Comparison of ENCODE assay signal across 11 cellular contexts in genomic region chr1:226973898-226974543, GRCh38. TPM values are rescaled to one million over a fixed set of nuclear protein-coding genes. Genes with fewer than 3 reads are reported as not detected.
DNase-seq lines count a peak whose midpoint lies in the region; ATAC-seq and TF ChIP-seq lines count a peak whose summit lies in the region.
"Had no signal": no experiment of that assay in that cellular context is flagged by ENCODE, and none has a peak within 500 bp of the region (broad histone marks: within the 10 kb centered on the region; RNA-seq: fewer than 3 reads in every experiment).

No MANE protein-coding gene starts in this region.

- peak overlapping the region; percentile 82 for H3K27ac ChIP-seq in vagina

- intact Hi-C loops in vagina (cut with DNase I) = loop anchor here (2.0 kb wide), 1 partner anchor 33 kb away; the partner anchor contains the start of gene COQ8A

- peak in 1 of 2 donors; percentile 15 for TF ChIP-seq POLR2A in vagina (IDR thresholded peaks at IDR 0.05)

- peaks cover 25% of the 10 kb centered on the region for H3K4me1 ChIP-seq in vagina

- in situ Hi-C loops in ACHN (cut with HindIII; ENCODE audit: low pct_ligation_motif_present, low pct_unique_long_range_greater_than_20kb, low sequenced_read_pairs) = no loop called here

- no peaks in the 10 kb centered on the region for H3K27me3 Mint-ChIP-seq in activated naive CD8-positive, alpha-beta T cell
- H3K27me3 Mint-ChIP-seq in activated naive CD8-positive, alpha-beta T cell treated with anti-CD3 and anti-CD28 coated beads, Interleukin-2, amount 50 U/mL, for 24 hours = no peaks in the 10 kb centered on the region
- H3K27me3 Mint-ChIP-seq in nephron progenitor cell (ENCODE audit: low read depth, poor library complexity) = peaks cover 4% of the 10 kb centered on the region
- H3K27me3 Mint-ChIP-seq: B cell had no signal

- H3K36me3 ChIP-seq in vagina = peaks cover 0 to 11% of the 10 kb centered on the region in 2 donors

- H3K36me3 Mint-ChIP-seq in activated naive CD8-positive, alpha-beta T cell = peaks cover 11% of the 10 kb centered on the region
- peaks cover 20% of the 10 kb centered on the region for H3K36me3 Mint-ChIP-seq in activated naive CD8-positive, alpha-beta T cell treated with anti-CD3 and anti-CD28 coated beads, Interleukin-2, amount 50 U/mL, for 24 hours (ENCODE audit: low read depth)
- peaks cover 35% of the 10 kb centered on the region for H3K36me3 Mint-ChIP-seq in nephron progenitor cell (ENCODE audit: low read depth)

- DNase-seq in activated naive CD8-positive, alpha-beta T cell treated with anti-CD3 and anti-CD28 coated beads, Interleukin-2, amount 50 U/mL, for 24 hours = no peak
- peak; percentile 59 for DNase-seq in fibroblast of mammary gland (ENCODE audit: low read depth)
- no peak for DNase-seq in nephron progenitor cell
- peak in 1 of 2 donors; percentile 94 for DNase-seq in vagina (ENCODE audit: extremely low spot score in 2 of 2)
- no peak for DNase-seq in NCI-H748 (lab: John Stamatoyannopoulos, UW; ENCODE audit: unreplicated experiment)
- DNase-seq in NCI-H2029 (lab: John Stamatoyannopoulos, UW) = no peak
- no peak for DNase-seq in ACHN
- DNase-seq: activated CD4-positive, alpha-beta T cell treated with anti-CD3 and anti-CD28 coated beads for 1 hour; NCI-H510A treated with DMSO at 0.1 percent for 48 hours had no signal

- H3K4me3 ChIP-seq in fibroblast of mammary gland (ENCODE audit: control insufficient read depth, low read depth, low read length) (no peak overlapping the region), vagina (peak overlapping the region in 1 of 2 donors; percentile 17)

- peaks cover 6% of the 10 kb centered on the region for H3K9me3 Mint-ChIP-seq in activated naive CD8-positive, alpha-beta T cell (ENCODE audit: low read depth)
- H3K9me3 Mint-ChIP-seq in activated naive CD8-positive, alpha-beta T cell treated with anti-CD3 and anti-CD28 coated beads, Interleukin-2, amount 50 U/mL, for 24 hours = peaks cover 6% of the 10 kb centered on the region
- H3K9me3 Mint-ChIP-seq in nephron progenitor cell = peaks cover 19% of the 10 kb centered on the region

- no peaks in the 10 kb centered on the region for H3K9me3 ChIP-seq in vagina

- TF ChIP-seq CTCF in fibroblast of mammary gland (conservative IDR thresholded peaks at IDR 0.05; ENCODE audit: control insufficient read depth, insufficient read depth, low read depth, low read length) = peak; percentile 5
- no peak for TF ChIP-seq CTCF in nephron progenitor cell (IDR thresholded peaks at IDR 0.05)
- no peak for TF ChIP-seq CTCF in vagina (IDR thresholded peaks at IDR 0.05)

- no peak for ATAC-seq in activated naive CD8-positive, alpha-beta T cell treated with anti-CD3 and anti-CD28 coated beads, Interleukin-2, amount 50 U/mL, for 24 hours

- H3K4me1 Mint-ChIP-seq in activated naive CD8-positive, alpha-beta T cell (ENCODE audit: low read depth) = peaks cover 5% of the 10 kb centered on the region
- H3K4me1 Mint-ChIP-seq in activated naive CD8-positive, alpha-beta T cell treated with anti-CD3 and anti-CD28 coated beads, Interleukin-2, amount 50 U/mL, for 24 hours = no peaks in the 10 kb centered on the region
- H3K4me1 Mint-ChIP-seq in nephron progenitor cell = peaks cover 24% of the 10 kb centered on the region

- H3K27me3 ChIP-seq in vagina = no peaks in the 10 kb centered on the region

- no peak overlapping the region for H3K4me3 Mint-ChIP-seq in activated naive CD8-positive, alpha-beta T cell
- no peak overlapping the region for H3K4me3 Mint-ChIP-seq in activated naive CD8-positive, alpha-beta T cell treated with anti-CD3 and anti-CD28 coated beads, Interleukin-2, amount 50 U/mL, for 24 hours
- H3K4me3 Mint-ChIP-seq in nephron progenitor cell = no peak overlapping the region
- H3K4me3 Mint-ChIP-seq: B cell had no signal

- H3K27ac Mint-ChIP-seq in activated naive CD8-positive, alpha-beta T cell = peak overlapping the region; percentile 41
- H3K27ac Mint-ChIP-seq in activated naive CD8-positive, alpha-beta T cell treated with anti-CD3 and anti-CD28 coated beads, Interleukin-2, amount 50 U/mL, for 24 hours = no peak overlapping the region
- peak overlapping the region; percentile 79 for H3K27ac Mint-ChIP-seq in nephron progenitor cell
- H3K27ac Mint-ChIP-seq: B cell had no signal

RNA-seq across cellular contexts. Expression of gene COQ8A, which starts 33.9 kb away (rescaled TPM):
- 44.9 TPM for total RNA-seq in vagina
